In genomic region chr11:111823131-111823530, GRCh38 we compare ENCODE assay signal across 21 cellular contexts. TPM values are rescaled to one million over a fixed set of nuclear protein-coding genes. Genes with fewer than 3 reads are reported as not detected.
DNase-seq lines count a peak whose midpoint lies in the region; ATAC-seq and TF ChIP-seq lines count a peak whose summit lies in the region.
"Had no signal": no experiment of that assay in that cellular context is flagged by ENCODE, and none has a peak within 500 bp of the region (broad histone marks: within the 10 kb centered on the region; RNA-seq: fewer than 3 reads in every experiment).

No MANE protein-coding gene starts in this region.

- TF ChIP-seq CTCF in GM23338 (conservative IDR thresholded peaks at IDR 0.05; ENCODE audit: low read depth in 2 of 2) (no peak), brain (conservative IDR thresholded peaks at IDR 0.05) (no peak), glutamatergic neuron (IDR thresholded peaks at IDR 0.05; ENCODE audit: partially characterized antibody, unreplicated experiment) (no peak)

- peak overlapping the region; percentile 92 for H3K27ac Mint-ChIP-seq in GM23338
- peak overlapping the region in 3 of 5 experiments; percentile 2 to 74 (median 15) for H3K27ac Mint-ChIP-seq in brain
- peak overlapping the region in 1 of 7 donors; percentile 37 for H3K27ac Mint-ChIP-seq in CD4-positive, alpha-beta memory T cell
- peak overlapping the region in 1 of 10 donors; percentile 9 for H3K27ac Mint-ChIP-seq in naive thymus-derived CD8-positive, alpha-beta T cell
- no peak overlapping the region for H3K27ac Mint-ChIP-seq in glutamatergic neuron (ENCODE audit: unreplicated experiment)
- H3K27ac Mint-ChIP-seq: CD4-positive, CD25-positive, alpha-beta regulatory T cell had no signal

- intact Hi-C loops in CD4-positive, alpha-beta memory T cell (cut with micrococcal nuclease) = no loop called here

- no peaks in the 10 kb centered on the region for H3K79me2 ChIP-seq in GM23338 (replicated peaks; ENCODE audit: insufficient read depth)

- H3K4me3 ChIP-seq in GM23338 (peak overlapping the region; percentile 4), HUES48 (ENCODE audit: low read depth, low read length) (0 out of 2 replicates have a peak overlapping the region, but pooled peaks have one; percentile 20), iPS-20b (ENCODE audit: low read length) (peak overlapping the region; percentile 19; the same call in 1 of the 2 replicates)
- H3K4me3 ChIP-seq in CD4-positive, alpha-beta memory T cell (ENCODE audit: low read length in 2 of 2) = no peak overlapping the region
- H3K4me3 ChIP-seq: BLaER1 had no signal

- CTCF ChIA-PET in CD4-positive, alpha-beta memory T cell (lab: Charles Lee; ENCODE audit: partially characterized antibody) = interaction anchor here (1.0 to 3.3 kb wide), 2 partner anchors 12 to 19 kb away, joined by 3 to 15 read pairs; no protein-coding TSS in a partner anchor

- DNase-seq in GM23338 (ENCODE audit: low spot score) = peak; percentile 30
- no peak for DNase-seq in dermis blood vessel endothelial cell
- no peak for DNase-seq in CD4-positive, alpha-beta memory T cell
- no peak for DNase-seq in naive thymus-derived CD8-positive, alpha-beta T cell
- no peak for DNase-seq in glutamatergic neuron
- DNase-seq: CD4-positive, CD25-positive, alpha-beta regulatory T cell; NCI-H1092; NCI-H1417 treated with DMSO at 0.1 percent for 48 hours; NCI-H187; NCI-H2081 treated with DMSO at 0.1 percent for 48 hours; NCI-H2171; NCI-H226; NCI-H510A; NCI-H69; SHP77 had no signal

- H3K9me3 ChIP-seq in HUES48 (ENCODE audit: control insufficient read depth, insufficient read depth, low read length) = no peaks in the 10 kb centered on the region
- H3K9me3 ChIP-seq in iPS-20b (ENCODE audit: insufficient read depth, low read depth, low read length) = no peaks in the 10 kb centered on the region
- H3K9me3 ChIP-seq in CD4-positive, alpha-beta memory T cell (ENCODE audit: control insufficient read depth in 1 of 2, low read length in 2 of 2) = no peaks in the 10 kb centered on the region
- H3K9me3 ChIP-seq: BLaER1 had no signal

- peak overlapping the region; percentile 96 for H3K27ac ChIP-seq in GM23338 (ENCODE audit: low read depth)
- H3K27ac ChIP-seq in HUES48 (ENCODE audit: low read depth, low read length) = peak overlapping the region; percentile 81
- H3K27ac ChIP-seq in iPS-20b (ENCODE audit: low read length) = no peak overlapping the region
- no peak overlapping the region for H3K27ac ChIP-seq in CD4-positive, alpha-beta memory T cell (ENCODE audit: low read depth, low read length)
- H3K27ac ChIP-seq: BLaER1, RWPE1 had no signal

- POLR2A ChIA-PET in CD4-positive, alpha-beta memory T cell (lab: Charles Lee; ENCODE audit: partially characterized antibody) = no interaction called here
- POLR2A ChIA-PET in naive thymus-derived CD8-positive, alpha-beta T cell (lab: Charles Lee) = no interaction called here

- H3K9ac ChIP-seq in HUES48 (ENCODE audit: low read depth, low read length) (peak overlapping the region; percentile 4; the same call in 1 of the 2 replicates), iPS-20b (ENCODE audit: low read depth, low read length) (peak overlapping the region; percentile 4; the same call in 1 of the 2 replicates)
- H3K9ac ChIP-seq: BLaER1 had no signal

- H3F3A ChIP-seq in GM23338 (replicated peaks; ENCODE audit: low read depth) = peaks cover 5% of the 10 kb centered on the region

- H3K36me3 Mint-ChIP-seq in GM23338 (ENCODE audit: low read depth) = no peaks in the 10 kb centered on the region
- H3K36me3 Mint-ChIP-seq in brain = peaks cover 50% of the 10 kb centered on the region
- H3K36me3 Mint-ChIP-seq in CD4-positive, alpha-beta memory T cell = peaks cover 21 to 38% of the 10 kb centered on the region in 2 donors
- peaks cover 6 to 58% (median 7%) of the 10 kb centered on the region in 3 donors for H3K36me3 Mint-ChIP-seq in naive thymus-derived CD8-positive, alpha-beta T cell
- H3K36me3 Mint-ChIP-seq in glutamatergic neuron (ENCODE audit: unreplicated experiment) = no peaks in the 10 kb centered on the region

- H3K27me3 ChIP-seq in GM23338 (ENCODE audit: insufficient read depth) = no peaks in the 10 kb centered on the region
- H3K27me3 ChIP-seq in HUES48 (ENCODE audit: control insufficient read depth, insufficient read depth, low read length) = no peaks in the 10 kb centered on the region
- H3K27me3 ChIP-seq in iPS-20b (ENCODE audit: insufficient read depth, low read length) = no peaks in the 10 kb centered on the region
- no peaks in the 10 kb centered on the region for H3K27me3 ChIP-seq in CD4-positive, alpha-beta memory T cell (ENCODE audit: insufficient read depth, low read length)
- H3K27me3 ChIP-seq: BLaER1 had no signal

- no peaks in the 10 kb centered on the region for H3K9me3 Mint-ChIP-seq in GM23338
- H3K9me3 Mint-ChIP-seq in brain = no peaks in the 10 kb centered on the region
- H3K9me3 Mint-ChIP-seq in CD4-positive, alpha-beta memory T cell = no peaks in the 10 kb centered on the region
- H3K9me3 Mint-ChIP-seq in naive thymus-derived CD8-positive, alpha-beta T cell = no peaks in the 10 kb centered on the region
- no peaks in the 10 kb centered on the region for H3K9me3 Mint-ChIP-seq in glutamatergic neuron (ENCODE audit: unreplicated experiment)
- H3K9me3 Mint-ChIP-seq: CD4-positive, CD25-positive, alpha-beta regulatory T cell had no signal

- H2AFZ ChIP-seq in GM23338 = no peak overlapping the region

- H3K9me2 ChIP-seq in GM23338 (ENCODE audit: insufficient read depth) = no peaks in the 10 kb centered on the region

- ATAC-seq in GM23338 = peak; percentile 86
- no peak for ATAC-seq in naive thymus-derived CD8-positive, alpha-beta T cell
- ATAC-seq: Panc1 had no signal

- H3K27me3 Mint-ChIP-seq in GM23338 (ENCODE audit: insufficient read depth, low read depth, poor library complexity) = peaks cover 7% of the 10 kb centered on the region
- no peaks in the 10 kb centered on the region for H3K27me3 Mint-ChIP-seq in brain
- H3K27me3 Mint-ChIP-seq in CD4-positive, alpha-beta memory T cell = no peaks in the 10 kb centered on the region
- H3K27me3 Mint-ChIP-seq in naive thymus-derived CD8-positive, alpha-beta T cell = no peaks in the 10 kb centered on the region
- no peaks in the 10 kb centered on the region for H3K27me3 Mint-ChIP-seq in glutamatergic neuron (ENCODE audit: unreplicated experiment)
- H3K27me3 Mint-ChIP-seq: CD4-positive, CD25-positive, alpha-beta regulatory T cell had no signal

- H3K36me3 ChIP-seq in GM23338 (ENCODE audit: insufficient read depth) (no peaks in the 10 kb centered on the region), HUES48 (ENCODE audit: control insufficient read depth, insufficient read depth, low read length) (no peaks in the 10 kb centered on the region), iPS-20b (ENCODE audit: insufficient read depth, low read depth, low read length) (no peaks in the 10 kb centered on the region)
- no peaks in the 10 kb centered on the region for H3K36me3 ChIP-seq in CD4-positive, alpha-beta memory T cell (ENCODE audit: insufficient read depth, low read length)

- H3K4me1 ChIP-seq in GM23338 (ENCODE audit: insufficient read depth) (peaks cover 36% of the 10 kb centered on the region), HUES48 (ENCODE audit: control insufficient read depth, insufficient read depth, low read length) (peaks cover 28% of the 10 kb centered on the region), iPS-20b (ENCODE audit: insufficient read depth, low read length) (peaks cover 26% of the 10 kb centered on the region; the same call in 1 of the 2 replicates)
- H3K4me1 ChIP-seq in CD4-positive, alpha-beta memory T cell (ENCODE audit: insufficient read depth, low read length) = no peaks in the 10 kb centered on the region

- H4K20me1 ChIP-seq in GM23338 (replicated peaks; ENCODE audit: insufficient read depth) = no peaks in the 10 kb centered on the region
- H4K20me1 ChIP-seq: BLaER1 had no signal

- peaks cover 37% of the 10 kb centered on the region for H3K4me1 Mint-ChIP-seq in GM23338
- H3K4me1 Mint-ChIP-seq in brain = no peaks in the 10 kb centered on the region
- H3K4me1 Mint-ChIP-seq in CD4-positive, alpha-beta memory T cell = peaks cover 0 to 8% (median under 1%) of the 10 kb centered on the region in 4 donors
- no peaks in the 10 kb centered on the region for H3K4me1 Mint-ChIP-seq in naive thymus-derived CD8-positive, alpha-beta T cell
- H3K4me1 Mint-ChIP-seq in glutamatergic neuron (ENCODE audit: low read depth, unreplicated experiment) = no peaks in the 10 kb centered on the region

- peak overlapping the region; percentile 35 for H3K4me2 ChIP-seq in GM23338
- H3K4me2 ChIP-seq: BLaER1 had no signal

- H3K4me3 Mint-ChIP-seq in GM23338 (peak overlapping the region; percentile 38), brain (no peak overlapping the region), glutamatergic neuron (ENCODE audit: unreplicated experiment) (no peak overlapping the region)
- no peak overlapping the region for H3K4me3 Mint-ChIP-seq in CD4-positive, alpha-beta memory T cell
- no peak overlapping the region for H3K4me3 Mint-ChIP-seq in naive thymus-derived CD8-positive, alpha-beta T cell
- H3K4me3 Mint-ChIP-seq: CD4-positive, CD25-positive, alpha-beta regulatory T cell had no signal

RNA-seq across cellular contexts. Expression of gene ALG9, which starts 48.2 kb away (rescaled TPM):
- 20.2 and 31.1 TPM in 2 replicates for total RNA-seq in GM23338 (2014; rRNA removed; shearing (Covaris generic))
- polyA plus RNA-seq in GM23338 (2016; fragmentation: Nextera tagmentation; extraction: Ambion mirVana) = 24.8 and 25.4 TPM in 2 replicates
- 31.5 TPM for polyA plus RNA-seq in brain (ENCODE audit: insufficient read depth, low read depth, low replicate concordance)
- total RNA-seq in dermis blood vessel endothelial cell = 28.7 and 31.8 TPM in 2 replicates
- 10 to 100 TPM; 28.2 to 28.3 TPM for total RNA-seq in CD4-positive, alpha-beta memory T cell
- polyA plus RNA-seq in CD4-positive, alpha-beta memory T cell = 10 to 100 TPM in 1 of 2 donors, 1 to 10 TPM in 1; 8.6 to 14.2 TPM
- total RNA-seq in naive thymus-derived CD8-positive, alpha-beta T cell = 10 to 100 TPM; 24.2 to 28.6 TPM
- 10 to 100 TPM in 2 of 3 donors, 1 to 10 TPM in 1; 6.4 to 13.1 (median 11.9) TPM for polyA plus RNA-seq in naive thymus-derived CD8-positive, alpha-beta T cell
- 69.4 TPM for total RNA-seq in glutamatergic neuron (ENCODE audit: unreplicated experiment)

RNA-seq across cellular contexts. Expression of gene FDXACB1, which starts 55.8 kb away (rescaled TPM):
- total RNA-seq in GM23338 (2014; rRNA removed; shearing (Covaris generic)) = 2.4 and 3.0 TPM in 2 replicates
- polyA plus RNA-seq in GM23338 (2016; fragmentation: Nextera tagmentation; extraction: Ambion mirVana) (1.6 TPM in 2 replicates), brain (ENCODE audit: insufficient read depth, low read depth, low replicate concordance) (1.7 TPM)
- total RNA-seq in dermis blood vessel endothelial cell (1.9 and 2.0 TPM in 2 replicates), glutamatergic neuron (ENCODE audit: unreplicated experiment) (1.6 TPM)
- 1 to 10 TPM; 3.9 to 4.0 TPM for total RNA-seq in CD4-positive, alpha-beta memory T cell
- 1 to 10 TPM; 6.7 to 8.9 TPM for polyA plus RNA-seq in CD4-positive, alpha-beta memory T cell
- 1 to 10 TPM; 5.9 to 6.1 TPM for total RNA-seq in naive thymus-derived CD8-positive, alpha-beta T cell
- 1 to 10 TPM; 7.5 to 8.3 (median 7.6) TPM for polyA plus RNA-seq in naive thymus-derived CD8-positive, alpha-beta T cell

RNA-seq across cellular contexts. Expression of gene CFAP68, which starts 56.2 kb away (rescaled TPM):
- 9.9 and 15.8 TPM in 2 replicates for total RNA-seq in GM23338 (2014; rRNA removed; shearing (Covaris generic))
- polyA plus RNA-seq in GM23338 (2016; fragmentation: Nextera tagmentation; extraction: Ambion mirVana) = 52.8 and 55.8 TPM in 2 replicates
- polyA plus RNA-seq in brain (ENCODE audit: insufficient read depth, low read depth, low replicate concordance) = 54.4 TPM
- 5.3 and 5.7 TPM in 2 replicates for total RNA-seq in dermis blood vessel endothelial cell
- total RNA-seq in CD4-positive, alpha-beta memory T cell = 10 to 100 TPM; 14.8 to 18.7 TPM
- 10 to 100 TPM; 30.7 to 30.9 TPM for polyA plus RNA-seq in CD4-positive, alpha-beta memory T cell
- total RNA-seq in naive thymus-derived CD8-positive, alpha-beta T cell = 10 to 100 TPM; 22.9 to 25.6 TPM
- polyA plus RNA-seq in naive thymus-derived CD8-positive, alpha-beta T cell = 10 to 100 TPM; 29.5 to 33.5 (median 33.4) TPM
- 21.7 TPM for total RNA-seq in glutamatergic neuron (ENCODE audit: unreplicated experiment)

RNA-seq across cellular contexts. Expression of gene PPP2R1B, which starts 56.9 kb away (rescaled TPM):
- total RNA-seq in GM23338 (2014; rRNA removed; shearing (Covaris generic)) = 75.3 and 82.0 TPM in 2 replicates
- polyA plus RNA-seq in GM23338 (2016; fragmentation: Nextera tagmentation; extraction: Ambion mirVana) (15.9 and 18.5 TPM in 2 replicates), brain (ENCODE audit: insufficient read depth, low read depth, low replicate concordance) (15.3 TPM)
- total RNA-seq in dermis blood vessel endothelial cell (52.6 and 72.7 TPM in 2 replicates), glutamatergic neuron (ENCODE audit: unreplicated experiment) (66.3 TPM)
- total RNA-seq in CD4-positive, alpha-beta memory T cell = 10 to 100 TPM; 38.9 to 39.1 TPM
- 10 to 100 TPM; 18.4 to 27.9 TPM for polyA plus RNA-seq in CD4-positive, alpha-beta memory T cell
- total RNA-seq in naive thymus-derived CD8-positive, alpha-beta T cell = 10 to 100 TPM; 38.1 to 38.2 TPM
- 10 to 100 TPM; 12.5 to 14.8 (median 14.4) TPM for polyA plus RNA-seq in naive thymus-derived CD8-positive, alpha-beta T cell

Comparison
In these comparisons a context has a peak if more than half of its experiments do, and no peak if none do; other contexts are left out.
1. H3K27ac ChIP-seq: peak in GM23338 (single experiment) and HUES48 (single experiment); none in iPS-20b (single experiment) and CD4-positive, alpha-beta memory T cell (single experiment).
2. H3K4me3 ChIP-seq: peak in GM23338 (single experiment), HUES48 (single experiment) and iPS-20b (single experiment); none in CD4-positive, alpha-beta memory T cell (0 of 2).